Comparison of ENCODE assay signal across 1 cellular context in genomic region chr12:8629486-8630033, GRCh38.
TF ChIP-seq lines count a peak whose summit lies in the region.

No MANE protein-coding gene starts in this region.

TF ChIP-seq in GM12878, 131 proteins besides CTCF, POLR2A, EP300 and RAD21 (continued from another document and continues in another):
- TF ChIP-seq ZNF687 (IDR thresholded peaks at IDR 0.05) (peak; percentile 55; the same call in 1 of the 2 replicates), PRDM15 (CRISPR knock-in tag; IDR thresholded peaks at IDR 0.05) (no peak), CREM (IDR thresholded peaks at IDR 0.05; ENCODE audit: low read depth) (peak; percentile 88), CBX5 (IDR thresholded peaks at IDR 0.05; ENCODE audit: low read depth) (peak; percentile 88), ASH2L (IDR thresholded peaks at IDR 0.05; ENCODE audit: borderline replicate concordance, low read depth) (no peak), PBX3 (IDR thresholded peaks at IDR 0.05; ENCODE audit: insufficient replicate concordance, low read depth, low read length) (peak; percentile 80), IRF4 (IDR thresholded peaks at IDR 0.05; ENCODE audit: low read depth, low read length) (no peak), ZNF592 (IDR thresholded peaks at IDR 0.05) (0 out of 2 replicates have a peak, but pooled peaks have one; percentile 55), POLR2AphosphoS5 (IDR thresholded peaks at IDR 0.05; ENCODE audit: low read length) (no peak), CEBPB (IDR thresholded peaks at IDR 0.05; ENCODE audit: borderline replicate concordance in 1 of 2, low read depth in 2 of 2, low read length in 2 of 2) (no peak), SMC3 (IDR thresholded peaks at IDR 0.05; ENCODE audit: borderline replicate concordance, low read length) (0 out of 2 replicates have a peak, but pooled peaks have one; percentile 17), SPI1 (IDR thresholded peaks at IDR 0.05; ENCODE audit: borderline replicate concordance, insufficient read depth, low read depth, low read length) (peak; percentile 61), SIN3A (IDR thresholded peaks at IDR 0.05; ENCODE audit: low read depth, low read length) (no peak), POLR2AphosphoS2 (IDR thresholded peaks at IDR 0.05; ENCODE audit: low read depth, low read length) (no peak), BHLHE40 (IDR thresholded peaks at IDR 0.05; ENCODE audit: borderline replicate concordance in 1 of 2, low read depth in 2 of 2, low read length in 1 of 2) (peak; percentile 76 to 89), SMAD5 (IDR thresholded peaks at IDR 0.05; ENCODE audit: low read depth) (no peak), ZNF622 (IDR thresholded peaks at IDR 0.05) (no peak), SREBF2 (IDR thresholded peaks at IDR 0.05; ENCODE audit: low read length) (no peak), SIX5 (IDR thresholded peaks at IDR 0.05; ENCODE audit: low read depth, low read length, severe bottlenecking) (no peak), FOXK2 (IDR thresholded peaks at IDR 0.05) (no peak), RELA (IDR thresholded peaks at IDR 0.05; ENCODE audit: borderline replicate concordance, partially characterized antibody) (peak; percentile 86), MAX (IDR thresholded peaks at IDR 0.05; ENCODE audit: low read depth, low read length) (peak; percentile 73; the same call in 1 of the 2 replicates), YBX1 (IDR thresholded peaks at IDR 0.05) (no peak), DPF2 (IDR thresholded peaks at IDR 0.05) (peak; percentile 97), TAF1 (IDR thresholded peaks at IDR 0.05; ENCODE audit: borderline replicate concordance, low read depth, low read length) (0 out of 2 replicates have a peak, but pooled peaks have one; percentile 30), FOXM1 (IDR thresholded peaks at IDR 0.05; ENCODE audit: low read depth, low read length) (peak; percentile 100), ATF7 (IDR thresholded peaks at IDR 0.05; ENCODE audit: low read depth) (peak; percentile 85), RFX5 (IDR thresholded peaks at IDR 0.05; ENCODE audit: low read depth, low read length) (no peak), SRF (IDR thresholded peaks at IDR 0.05; ENCODE audit: low read depth in 2 of 2, low read length in 2 of 2) (no peak), MYC (IDR thresholded peaks at IDR 0.05; ENCODE audit: insufficient read depth, insufficient read length, insufficient replicate concordance, low read length, severe bottlenecking) (no peak), JUNB (IDR thresholded peaks at IDR 0.05) (peak; percentile 92)
- TF ChIP-seq, protein P1, sequence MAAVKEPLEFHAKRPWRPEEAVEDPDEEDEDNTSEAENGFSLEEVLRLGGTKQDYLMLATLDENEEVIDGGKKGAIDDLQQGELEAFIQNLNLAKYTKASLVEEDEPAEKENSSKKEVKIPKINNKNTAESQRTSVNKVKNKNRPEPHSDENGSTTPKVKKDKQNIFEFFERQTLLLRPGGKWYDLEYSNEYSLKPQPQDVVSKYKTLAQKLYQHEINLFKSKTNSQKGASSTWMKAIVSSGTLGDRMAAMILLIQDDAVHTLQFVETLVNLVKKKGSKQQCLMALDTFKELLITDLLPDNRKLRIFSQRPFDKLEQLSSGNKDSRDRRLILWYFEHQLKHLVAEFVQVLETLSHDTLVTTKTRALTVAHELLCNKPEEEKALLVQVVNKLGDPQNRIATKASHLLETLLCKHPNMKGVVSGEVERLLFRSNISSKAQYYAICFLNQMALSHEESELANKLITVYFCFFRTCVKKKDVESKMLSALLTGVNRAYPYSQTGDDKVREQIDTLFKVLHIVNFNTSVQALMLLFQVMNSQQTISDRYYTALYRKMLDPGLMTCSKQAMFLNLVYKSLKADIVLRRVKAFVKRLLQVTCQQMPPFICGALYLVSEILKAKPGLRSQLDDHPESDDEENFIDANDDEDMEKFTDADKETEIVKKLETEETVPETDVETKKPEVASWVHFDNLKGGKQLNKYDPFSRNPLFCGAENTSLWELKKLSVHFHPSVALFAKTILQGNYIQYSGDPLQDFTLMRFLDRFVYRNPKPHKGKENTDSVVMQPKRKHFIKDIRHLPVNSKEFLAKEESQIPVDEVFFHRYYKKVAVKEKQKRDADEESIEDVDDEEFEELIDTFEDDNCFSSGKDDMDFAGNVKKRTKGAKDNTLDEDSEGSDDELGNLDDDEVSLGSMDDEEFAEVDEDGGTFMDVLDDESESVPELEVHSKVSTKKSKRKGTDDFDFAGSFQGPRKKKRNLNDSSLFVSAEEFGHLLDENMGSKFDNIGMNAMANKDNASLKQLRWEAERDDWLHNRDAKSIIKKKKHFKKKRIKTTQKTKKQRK (IDR thresholded peaks at IDR 0.05; ENCODE audit: low read depth, low read length): no peak
- TF ChIP-seq, protein P2, sequence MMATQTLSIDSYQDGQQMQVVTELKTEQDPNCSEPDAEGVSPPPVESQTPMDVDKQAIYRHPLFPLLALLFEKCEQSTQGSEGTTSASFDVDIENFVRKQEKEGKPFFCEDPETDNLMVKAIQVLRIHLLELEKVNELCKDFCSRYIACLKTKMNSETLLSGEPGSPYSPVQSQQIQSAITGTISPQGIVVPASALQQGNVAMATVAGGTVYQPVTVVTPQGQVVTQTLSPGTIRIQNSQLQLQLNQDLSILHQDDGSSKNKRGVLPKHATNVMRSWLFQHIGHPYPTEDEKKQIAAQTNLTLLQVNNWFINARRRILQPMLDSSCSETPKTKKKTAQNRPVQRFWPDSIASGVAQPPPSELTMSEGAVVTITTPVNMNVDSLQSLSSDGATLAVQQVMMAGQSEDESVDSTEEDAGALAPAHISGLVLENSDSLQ (IDR thresholded peaks at IDR 0.05): peak; percentile 97
- TF ChIP-seq, protein P3, sequence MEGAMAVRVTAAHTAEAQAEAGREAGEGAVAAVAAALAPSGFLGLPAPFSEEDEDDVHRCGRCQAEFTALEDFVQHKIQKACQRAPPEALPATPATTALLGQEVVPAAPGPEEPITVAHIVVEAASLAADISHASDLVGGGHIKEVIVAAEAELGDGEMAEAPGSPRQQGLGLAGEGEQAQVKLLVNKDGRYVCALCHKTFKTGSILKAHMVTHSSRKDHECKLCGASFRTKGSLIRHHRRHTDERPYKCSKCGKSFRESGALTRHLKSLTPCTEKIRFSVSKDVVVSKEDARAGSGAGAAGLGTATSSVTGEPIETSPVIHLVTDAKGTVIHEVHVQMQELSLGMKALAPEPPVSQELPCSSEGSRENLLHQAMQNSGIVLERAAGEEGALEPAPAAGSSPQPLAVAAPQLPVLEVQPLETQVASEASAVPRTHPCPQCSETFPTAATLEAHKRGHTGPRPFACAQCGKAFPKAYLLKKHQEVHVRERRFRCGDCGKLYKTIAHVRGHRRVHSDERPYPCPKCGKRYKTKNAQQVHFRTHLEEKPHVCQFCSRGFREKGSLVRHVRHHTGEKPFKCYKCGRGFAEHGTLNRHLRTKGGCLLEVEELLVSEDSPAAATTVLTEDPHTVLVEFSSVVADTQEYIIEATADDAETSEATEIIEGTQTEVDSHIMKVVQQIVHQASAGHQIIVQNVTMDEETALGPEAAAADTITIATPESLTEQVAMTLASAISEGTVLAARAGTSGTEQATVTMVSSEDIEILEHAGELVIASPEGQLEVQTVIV (IDR thresholded peaks at IDR 0.05; ENCODE audit: borderline replicate concordance, partially characterized antibody): no peak
- TF ChIP-seq, protein P4, sequence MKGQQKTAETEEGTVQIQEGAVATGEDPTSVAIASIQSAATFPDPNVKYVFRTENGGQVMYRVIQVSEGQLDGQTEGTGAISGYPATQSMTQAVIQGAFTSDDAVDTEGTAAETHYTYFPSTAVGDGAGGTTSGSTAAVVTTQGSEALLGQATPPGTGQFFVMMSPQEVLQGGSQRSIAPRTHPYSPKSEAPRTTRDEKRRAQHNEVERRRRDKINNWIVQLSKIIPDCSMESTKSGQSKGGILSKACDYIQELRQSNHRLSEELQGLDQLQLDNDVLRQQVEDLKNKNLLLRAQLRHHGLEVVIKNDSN (IDR thresholded peaks at IDR 0.05; ENCODE audit: borderline replicate concordance, extremely low read length, insufficient read depth, low read depth, low read length): no peak
